ENCODE assay signal across 23 cellular contexts in genomic region chr14:64159588-64159987, GRCh38.
DNase-seq lines count a peak whose midpoint lies in the region; ATAC-seq, FAIRE-seq and TF ChIP-seq lines count a peak whose summit lies in the region.
"Had no signal": no experiment of that assay in that cellular context is flagged by ENCODE, and none has a peak within 500 bp of the region (broad histone marks: within the 10 kb centered on the region; RNA-seq: fewer than 3 reads in every experiment).

No MANE protein-coding gene starts in this region.

- H4K5ac ChIP-seq in H9 (ENCODE audit: insufficient read length, low read depth, low read length): no peak overlapping the region

- H4K91ac ChIP-seq in H9 (ENCODE audit: insufficient read length, low read depth, low read length): no peak overlapping the region

- no peak overlapping the region for H2BK15ac ChIP-seq in H9 (ENCODE audit: low read depth, low read length)

- no peak overlapping the region for H2AK5ac ChIP-seq in H9 (ENCODE audit: insufficient read length, low read length)

- no peak overlapping the region for H3K4me3 ChIP-seq in cardiac muscle cell
- H3K4me3 ChIP-seq in GM12878: no peak overlapping the region
- no peak overlapping the region for H3K4me3 ChIP-seq in spleen
- H3K4me3 ChIP-seq: A549, colonic mucosa, GM23248, left lung had no signal

- H3K36me3 Mint-ChIP-seq in H9 (ENCODE audit: insufficient read depth in 1 of 3, low read depth in 3 of 3): peaks cover 0 to 21% (median 17%) of the 10 kb centered on the region in 3 experiments; a peak in 6 of 7 replicates

- intact Hi-C loops in left cardiac atrium (cut with DNase I): loop anchor here (2.0 to 10.0 kb wide), 2 partner anchors 135 kb away; partner anchors contain the start of gene ESR2 (in 2 of the 2)
- intact Hi-C loops in GM12878 (cut with micrococcal nuclease; ENCODE audit: unreplicated experiment): loop anchor here (1.0 kb wide), 1 partner anchor 136 kb away; no protein-coding TSS in a partner anchor
- intact Hi-C loops in spleen (cut with DNase I; ENCODE audit: low total_unique reads): no loop called here

- SMC1A ChIA-PET in GM12878 (lab: Charles Lee; ENCODE audit: uncharacterized antibody, unreplicated experiment): interaction anchor here (1.0 to 2.5 kb wide), 3 partner anchors 74 to 144 kb away, joined by 3 to 15 read pairs (median 3); partner anchors contain the start of gene ESR2

- no peaks in the 10 kb centered on the region for H3K27me3 ChIP-seq in cardiac muscle cell
- no peaks in the 10 kb centered on the region for H3K27me3 ChIP-seq in H9 (ENCODE audit: insufficient read depth, low read length)
- no peaks in the 10 kb centered on the region for H3K27me3 ChIP-seq in GM12878 (replicated peaks in 1 of 2; ENCODE audit: control insufficient read depth in 2 of 2, insufficient read depth in 2 of 2, low read length in 1 of 2)
- H3K27me3 ChIP-seq in spleen (replicated peaks in 1 of 7): no peaks in the 10 kb centered on the region
- H3K27me3 ChIP-seq: colonic mucosa, left lung, neutrophil had no signal

- RAD21 ChIA-PET in GM12878 (lab: Charles Lee; ENCODE audit: unreplicated experiment): no interaction called here

- H3K27me3 Mint-ChIP-seq in H9 (ENCODE audit: low read depth): no peaks in the 10 kb centered on the region
- H3K27me3 Mint-ChIP-seq: activated naive CD8-positive, alpha-beta T cell treated with anti-CD3 and anti-CD28 coated beads for 36 hours had no signal

- 0 out of 4 replicates have a peak, but pooled peaks cover 0 to 2% of the 10 kb centered on the region in 2 experiments for H3K4me1 Mint-ChIP-seq in H9
- H3K4me1 Mint-ChIP-seq: activated naive CD8-positive, alpha-beta T cell treated with anti-CD3 and anti-CD28 coated beads for 36 hours had no signal

- H3K27ac ChIP-seq in cardiac muscle cell (no peak overlapping the region), H9 (ENCODE audit: insufficient read length, low read depth, low read length) (no peak overlapping the region), GM12878 (ENCODE audit: control insufficient read depth, insufficient read depth) (no peak overlapping the region), spleen (no peak overlapping the region)
- H3K27ac ChIP-seq: A549, colonic mucosa, GM23248, left lung, neutrophil had no signal

- H2AFZ ChIP-seq in H9 (ENCODE audit: low read length) (no peak overlapping the region), GM12878 (ENCODE audit: control insufficient read depth, low read depth, low read length) (no peak overlapping the region)
- H2AFZ ChIP-seq: GM23248 had no signal

- no peak overlapping the region for H2BK12ac ChIP-seq in H9 (ENCODE audit: insufficient read length, low read depth, low read length)

- H3K79me2 ChIP-seq in H9 (ENCODE audit: insufficient read depth, low read length): no peaks in the 10 kb centered on the region
- no peaks in the 10 kb centered on the region for H3K79me2 ChIP-seq in GM12878 (ENCODE audit: control insufficient read depth, insufficient read depth, low read length)

- H3K4ac ChIP-seq in H9 (ENCODE audit: low read depth, low read length): no peak overlapping the region

- H3K27ac Mint-ChIP-seq in H9: no peak overlapping the region
- H3K27ac Mint-ChIP-seq: activated naive CD8-positive, alpha-beta T cell treated with anti-CD3 and anti-CD28 coated beads for 36 hours; activated T-helper 1 cell treated with anti-CD3 and anti-CD28 coated beads, Interleukin-12 subunit alpha, Interleukin-12 subunit beta, Interleukin-2, Interleukin-4 antibody, amounts not matched to agents 30 ng/mL and 10 ng/mL and 1 ng/mL, durations not matched to agents 14 hours and 24 hours and 36 hours had no signal

- peak; percentile 44 for TF ChIP-seq RAD21 in GM12878 (IDR thresholded peaks at IDR 0.05; ENCODE audit: insufficient read depth, low read depth, low read length)

- TF ChIP-seq EP300 in GM12878 (IDR thresholded peaks at IDR 0.05; ENCODE audit: borderline replicate concordance in 1 of 2, control insufficient read depth in 1 of 2, low read depth in 2 of 2, low read length in 2 of 2): no peak

- TF ChIP-seq CTCF in cardiac muscle cell (IDR thresholded peaks at IDR 0.05; ENCODE audit: low read depth, low read length) (peak; percentile 5), H9 (conservative IDR thresholded peaks at IDR 0.05) (peak; percentile 39; the same call in 2 of the 3 replicates), GM12878 (IDR thresholded peaks at IDR 0.05 in 2 of 3, conservative IDR thresholded peaks at IDR 0.05 in 1 of 3; ENCODE audit: control insufficient read depth in 2 of 3, extremely low read depth in 1 of 3, insufficient read depth in 1 of 3, low read depth in 3 of 3, low read length in 3 of 3) (peak; percentile 18 to 51 (median 25); a peak in 4 of 6 replicates), spleen (IDR thresholded peaks at IDR 0.05 in 8 of 11, conservative IDR thresholded peaks at IDR 0.05 in 3 of 11) (peak in 8 of 11 experiments; percentile 26 to 51 (median 40))

- H3K23me2 ChIP-seq in H9 (ENCODE audit: insufficient read length, low read depth, low read length, poor library complexity, severe bottlenecking): no peaks in the 10 kb centered on the region

- H3K18ac ChIP-seq in H9 (ENCODE audit: insufficient read length, low read depth, low read length): no peak overlapping the region

- TF ChIP-seq POLR2A in GM12878 (IDR thresholded peaks at IDR 0.05; ENCODE audit: low read depth, low read length): no peak
- no peak for TF ChIP-seq POLR2A in spleen (IDR thresholded peaks at IDR 0.05)

- no peaks in the 10 kb centered on the region for H3K36me3 ChIP-seq in cardiac muscle cell
- H3K36me3 ChIP-seq in GM12878 (ENCODE audit: control insufficient read depth in 2 of 2, insufficient read depth in 2 of 2, low read length in 1 of 2): peaks cover 2 to 9% of the 10 kb centered on the region in 2 experiments
- peaks cover 0 to 94% (median 27%) of the 10 kb centered on the region in 6 donors for H3K36me3 ChIP-seq in spleen
- H3K36me3 ChIP-seq: colonic mucosa had no signal

- WGBS in H9 (ENCODE audit: extremely low coverage, insufficient read length, low lambda C conversion rate): no CpG with 5 or more reads among the region's 3 CpGs
- 100% methylated on average over 3 of the region's 3 CpGs for WGBS in GM12878 (ENCODE audit: insufficient coverage, insufficient replicate concordance, low lambda C conversion rate, missing lambda C conversion rate)
- 79 to 87% (median 86%) methylated on average over 3 of the region's 3 CpGs for WGBS in spleen, 5 donors

- no peak overlapping the region for H3K4me2 ChIP-seq in H9 (ENCODE audit: insufficient read depth, insufficient read length, low read length)
- H3K4me2 ChIP-seq in GM12878 (ENCODE audit: control insufficient read depth, insufficient read depth): no peak overlapping the region
- H3K4me2 ChIP-seq: A549 had no signal

- FAIRE-seq in GM12878 (lab: Jason Lieb, UNC): no peak
- FAIRE-seq: endometrium, TTC549 had no signal

- no peak overlapping the region for H3K56ac ChIP-seq in H9 (ENCODE audit: insufficient read length, low read depth, low read length)

- POLR2A ChIA-PET in GM12878 (lab: Charles Lee): interaction anchor here (1.0 kb wide), 1 partner anchor 9 kb away, joined by 3 read pairs; no protein-coding TSS in a partner anchor

- no peak overlapping the region for H4K8ac ChIP-seq in H9 (replicated peaks; ENCODE audit: insufficient read length, low read depth, low read length)

- H3K4me1 ChIP-seq in cardiac muscle cell (ENCODE audit: low read depth): no peaks in the 10 kb centered on the region
- no peaks in the 10 kb centered on the region for H3K4me1 ChIP-seq in H9 (ENCODE audit: insufficient read depth, low read length)
- no peaks in the 10 kb centered on the region for H3K4me1 ChIP-seq in GM12878 (ENCODE audit: control insufficient read depth, insufficient read depth, low read length)
- no peaks in the 10 kb centered on the region for H3K4me1 ChIP-seq in spleen
- H3K4me1 ChIP-seq: A549, colonic mucosa, left lung had no signal

- CTCF ChIA-PET in GM12878 (lab: Yijun Ruan, JAX): interaction anchor here (0.6 to 3.7 kb wide), 3 partner anchors 9 to 748 kb away, joined by 3 to 16 read pairs (median 3); partner anchors contain the start of gene ESR2

- no peaks in the 10 kb centered on the region for H3K9me3 ChIP-seq in cardiac muscle cell (ENCODE audit: low read depth)
- no peaks in the 10 kb centered on the region for H3K9me3 ChIP-seq in H9 (ENCODE audit: control insufficient read depth, low read depth, low read length)
- H3K9me3 ChIP-seq in GM12878 (replicated peaks; ENCODE audit: control insufficient read depth, insufficient read depth, low read length): no peaks in the 10 kb centered on the region
- no peaks in the 10 kb centered on the region for H3K9me3 ChIP-seq in spleen
- H3K9me3 ChIP-seq: A549, colonic mucosa, left lung, neutrophil had no signal

- H4K20me1 ChIP-seq in H9 (ENCODE audit: control insufficient read depth, insufficient read depth, insufficient read length) (no peaks in the 10 kb centered on the region), GM12878 (ENCODE audit: control insufficient read depth, insufficient read depth) (no peaks in the 10 kb centered on the region)

- H3K23ac ChIP-seq in H9 (ENCODE audit: insufficient read length, low read depth, low read length): no peak overlapping the region

- no peak overlapping the region for H2BK120ac ChIP-seq in H9 (ENCODE audit: low read depth, low read length, poor library complexity, severe bottlenecking)

- in situ Hi-C loops in GM12878 (cut with MboI): no loop called here

- ATAC-seq in left cardiac atrium: no peak
- ATAC-seq in GM12878: no peak
- no peak for ATAC-seq in HG03039 (IDR thresholded peaks at IDR 0.05; ENCODE audit: unreplicated experiment)
- ATAC-seq: A549, left lung had no signal

- no peak overlapping the region for H2BK20ac ChIP-seq in H9 (ENCODE audit: low read depth, low read length, poor library complexity, severe bottlenecking)

- H3K9ac ChIP-seq in H9 (ENCODE audit: extremely low read depth, insufficient read length, low read length): no peak overlapping the region
- no peak overlapping the region for H3K9ac ChIP-seq in GM12878 (ENCODE audit: control insufficient read depth, insufficient read depth, low read length)
- H3K9ac ChIP-seq: GM23248 had no signal

- H3K14ac ChIP-seq in H9 (ENCODE audit: insufficient read depth, low read length): no peak overlapping the region

- H3T11ph ChIP-seq in H9 (ENCODE audit: low read length): no peak overlapping the region

- no peak overlapping the region for H3K4me3 Mint-ChIP-seq in H9
- H3K4me3 Mint-ChIP-seq: activated naive CD8-positive, alpha-beta T cell treated with anti-CD3 and anti-CD28 coated beads for 36 hours; activated T-helper 1 cell treated with anti-CD3 and anti-CD28 coated beads, Interleukin-12 subunit alpha, Interleukin-12 subunit beta, Interleukin-2, Interleukin-4 antibody, amounts not matched to agents 30 ng/mL and 10 ng/mL and 1 ng/mL, durations not matched to agents 14 hours and 24 hours and 36 hours had no signal

- H3K79me1 ChIP-seq in H9 (ENCODE audit: insufficient read depth, low read depth, low read length, poor library complexity, severe bottlenecking): no peaks in the 10 kb centered on the region

- H3K9me3 Mint-ChIP-seq in H9: no peaks in the 10 kb centered on the region; a peak in 1 of 5 replicates
- H3K9me3 Mint-ChIP-seq: activated naive CD8-positive, alpha-beta T cell treated with anti-CD3 and anti-CD28 coated beads for 36 hours; activated T-helper 1 cell treated with anti-CD3 and anti-CD28 coated beads, Interleukin-12 subunit alpha, Interleukin-12 subunit beta, Interleukin-2, Interleukin-4 antibody, amounts not matched to agents 30 ng/mL and 10 ng/mL and 1 ng/mL, durations not matched to agents 14 hours and 24 hours and 36 hours had no signal

- DNase-seq in cardiac muscle cell (ENCODE audit: low read depth in 1 of 2, low spot score in 1 of 2): peak in 1 of 2 donors; percentile 9
- no peak for DNase-seq in left cardiac atrium
- DNase-seq in H9: no peak
- no peak for DNase-seq in GM12878 (ENCODE audit: low read depth, low spot score)
- no peak for DNase-seq in spleen
- no peak for DNase-seq in hypothalamus (lab: John Stamatoyannopoulos, UW)
- DNase-seq in NCI-H1105 treated with DMSO at 0.1 percent for 48 hours (lab: John Stamatoyannopoulos, UW): no peak
- DNase-seq: activated CD4-positive, alpha-beta T cell treated with anti-CD3 and anti-CD28 coated beads for 4 hours; activated naive CD8-positive, alpha-beta T cell treated with anti-CD3 and anti-CD28 coated beads for 36 hours; colonic mucosa; GM23248; KG1; left lung; MV-4-11; NCI-H1930; NCI-H345; NK-92 treated with Interleukin-12 subunit alpha and Interleukin-12 subunit beta, amount 100 ng/mL, for 24 hours had no signal

- no peak overlapping the region for H2BK5ac ChIP-seq in H9 (ENCODE audit: insufficient read length, low read length)

- BruUV-seq in GM12878 (replicated peaks; lab: Mats Ljungman, UMichigan): no TSS peak
